Comparison of ENCODE assay signal across 1 cellular context in the genomic region with DNA sequence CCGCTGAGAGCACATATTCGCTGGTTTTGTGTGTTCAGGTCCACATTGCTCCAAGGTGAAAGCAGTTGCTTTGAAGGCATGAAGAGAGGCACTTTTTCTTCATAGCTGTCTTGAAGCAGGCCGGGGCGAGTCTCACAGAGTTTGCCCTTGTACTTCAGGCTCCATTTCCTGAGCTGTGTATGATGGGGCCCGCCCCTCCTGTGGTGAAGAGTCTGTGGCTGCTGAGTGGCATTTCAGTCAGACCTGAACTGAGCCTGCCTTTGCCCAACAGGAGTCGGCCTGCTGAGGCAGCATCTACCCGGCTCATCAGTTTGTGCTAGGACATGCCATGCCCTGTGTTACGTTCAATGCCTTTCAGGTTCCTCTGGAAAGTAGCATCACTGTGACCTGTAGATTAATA.
TF ChIP-seq lines count a peak whose summit lies in the region.

No MANE protein-coding gene starts in this region.

TF ChIP-seq in GM23338, 12 proteins besides CTCF, POLR2A, EP300 and RAD21 (continued from another document):
- TF ChIP-seq ZNF462 (CRISPR knock-in tag; IDR thresholded peaks at IDR 0.05) (no peak), ZNF331 (CRISPR knock-in tag; IDR thresholded peaks at IDR 0.05; ENCODE audit: low read depth) (no peak), ZNF114 (CRISPR knock-in tag; IDR thresholded peaks at IDR 0.05) (no peak), REST (IDR thresholded peaks at IDR 0.05; ENCODE audit: unreplicated experiment) (no peak)
- TF ChIP-seq, protein P1, sequence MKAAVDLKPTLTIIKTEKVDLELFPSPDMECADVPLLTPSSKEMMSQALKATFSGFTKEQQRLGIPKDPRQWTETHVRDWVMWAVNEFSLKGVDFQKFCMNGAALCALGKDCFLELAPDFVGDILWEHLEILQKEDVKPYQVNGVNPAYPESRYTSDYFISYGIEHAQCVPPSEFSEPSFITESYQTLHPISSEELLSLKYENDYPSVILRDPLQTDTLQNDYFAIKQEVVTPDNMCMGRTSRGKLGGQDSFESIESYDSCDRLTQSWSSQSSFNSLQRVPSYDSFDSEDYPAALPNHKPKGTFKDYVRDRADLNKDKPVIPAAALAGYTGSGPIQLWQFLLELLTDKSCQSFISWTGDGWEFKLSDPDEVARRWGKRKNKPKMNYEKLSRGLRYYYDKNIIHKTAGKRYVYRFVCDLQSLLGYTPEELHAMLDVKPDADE (IDR thresholded peaks at IDR 0.05) = no peak
